Comparison of ENCODE assay signal across 34 cellular contexts in genomic region chr22:36086629-36087254, GRCh38.
"Had no signal": no experiment of that assay in that cellular context is flagged by ENCODE, and none has a peak within 500 bp of the region (broad histone marks: within the 10 kb centered on the region; RNA-seq: fewer than 3 reads in every experiment).

No MANE protein-coding gene starts in this region.

- H3K4me3 ChIP-seq: MG63, Peyer's patch, SJSA1 had no signal

- H3K4me2 ChIP-seq: SK-N-SH had no signal

- H3K9me2 ChIP-seq: SK-N-SH had no signal

- H3K36me3 ChIP-seq: brain microvascular endothelial cell, MG63, Peyer's patch, SJSA1 had no signal

- ATAC-seq: activated T-cell treated with anti-CD3 and anti-CD28 coated beads, Interleukin-2, amount 50 U/mL, for 4 hours; PC-3 had no signal

- H3K4me1 ChIP-seq: Peyer's patch had no signal

- H3K9me3 Mint-ChIP-seq: activated CD4-positive, alpha-beta memory T cell treated with anti-CD3 and anti-CD28 coated beads for 36 hours; activated naive CD8-positive, alpha-beta T cell treated with anti-CD3 and anti-CD28 coated beads for 36 hours; activated T-cell treated with anti-CD3 and anti-CD28 coated beads, Interleukin-2, amount 50 U/mL, for 4 hours; activated T-helper 1 cell treated with anti-CD3 and anti-CD28 coated beads, Interleukin-12 subunit alpha, Interleukin-12 subunit beta, Interleukin-2, Interleukin-4 antibody, amounts not matched to agents 30 ng/mL and 10 ng/mL and 1 ng/mL, durations not matched to agents 14 hours and 24 hours and 36 hours; T-helper 1 cell treated with Interleukin-12 subunit alpha and Interleukin-12 subunit beta and Interleukin-4 antibody, amounts not matched to agents 30 μg/mL and 1 μg/mL, for 36 hours; T-helper 2 cell treated with Interferon-gamma antibody and Interleukin-4, amounts not matched to agents 5 μg/mL and 100 μg/mL, for 36 hours had no signal

- H3K36me3 Mint-ChIP-seq: activated CD4-positive, alpha-beta memory T cell treated with anti-CD3 and anti-CD28 coated beads for 36 hours had no signal

- H3K9me3 ChIP-seq: MG63, Peyer's patch, SJSA1, SK-N-SH had no signal

- H3K27me3 ChIP-seq: brain microvascular endothelial cell, MG63, Peyer's patch, SJSA1 had no signal

- H3K9ac ChIP-seq: SK-N-SH had no signal

- DNase-seq: activated CD4-positive, alpha-beta memory T cell treated with anti-CD3 and anti-CD28 coated beads for 36 hours; activated CD4-positive, alpha-beta T cell treated with anti-CD3 and anti-CD28 coated beads for 4 hours; activated CD4-positive, alpha-beta T cell treated with anti-CD3 and anti-CD28 coated beads, Interleukin-2, amount 50 U/mL, for 1 hour; activated CD8-positive, alpha-beta memory T cell treated with anti-CD3 and anti-CD28 coated beads, Interleukin-2, amount 50 U/mL, for 4 hours; activated naive CD4-positive, alpha-beta T cell; activated naive CD4-positive, alpha-beta T cell treated with anti-CD3 and anti-CD28 coated beads, Interleukin-2, amount 50 U/mL, for 16 hours; activated naive CD8-positive, alpha-beta T cell treated with anti-CD3 and anti-CD28 coated beads for 36 hours; activated T-cell treated with anti-CD3 and anti-CD28 coated beads for 4 hours; activated T-cell treated with anti-CD3 and anti-CD28 coated beads, Interleukin-2, amount 50 U/mL, for 4 hours; amniotic stem cell; aorta; brain microvascular endothelial cell; central memory CD4-positive, alpha-beta T cell; Kasumi-1; NCI-H1048; NCI-H1105 treated with DMSO at 0.1 percent for 48 hours; NCI-H1436; NCI-H1694; NCI-H1930; NCI-H345; NCI-H510A; NCI-H526; NCI-H748 treated with DMSO at 0.1 percent for 48 hours; NK-92 treated with Interleukin-12 subunit alpha and Interleukin-12 subunit beta, amount 100 ng/mL, for 24 hours; Peyer's patch; RPMI8226; SHP77 treated with DMSO at 0.1 percent for 48 hours; SK-N-SH had no signal

- H3K4me1 Mint-ChIP-seq: activated naive CD8-positive, alpha-beta T cell treated with anti-CD3 and anti-CD28 coated beads for 36 hours had no signal

- H3K27me3 Mint-ChIP-seq: activated CD4-positive, alpha-beta memory T cell treated with anti-CD3 and anti-CD28 coated beads for 36 hours; activated naive CD8-positive, alpha-beta T cell treated with anti-CD3 and anti-CD28 coated beads for 36 hours had no signal

- H3K4me3 Mint-ChIP-seq: activated CD4-positive, alpha-beta memory T cell treated with anti-CD3 and anti-CD28 coated beads for 36 hours; activated naive CD8-positive, alpha-beta T cell treated with anti-CD3 and anti-CD28 coated beads for 36 hours; activated T-cell treated with anti-CD3 and anti-CD28 coated beads, Interleukin-2, amount 50 U/mL, for 4 hours; activated T-helper 1 cell treated with anti-CD3 and anti-CD28 coated beads, Interleukin-12 subunit alpha, Interleukin-12 subunit beta, Interleukin-2, Interleukin-4 antibody, amounts not matched to agents 30 ng/mL and 10 ng/mL and 1 ng/mL, durations not matched to agents 14 hours and 24 hours and 36 hours; T-helper 1 cell treated with Interleukin-12 subunit alpha and Interleukin-12 subunit beta and Interleukin-4 antibody, amounts not matched to agents 30 μg/mL and 1 μg/mL, for 36 hours; T-helper 2 cell treated with Interferon-gamma antibody and Interleukin-4, amounts not matched to agents 5 μg/mL and 100 μg/mL, for 36 hours had no signal

- H3K27ac ChIP-seq: brain microvascular endothelial cell, Peyer's patch, SJSA1 had no signal

- H3K27ac Mint-ChIP-seq: activated CD4-positive, alpha-beta memory T cell treated with anti-CD3 and anti-CD28 coated beads for 36 hours; activated naive CD8-positive, alpha-beta T cell treated with anti-CD3 and anti-CD28 coated beads for 36 hours; activated T-helper 1 cell treated with anti-CD3 and anti-CD28 coated beads, Interleukin-12 subunit alpha, Interleukin-12 subunit beta, Interleukin-2, Interleukin-4 antibody, amounts not matched to agents 30 ng/mL and 10 ng/mL and 1 ng/mL, durations not matched to agents 14 hours and 24 hours and 36 hours; T-helper 1 cell treated with Interleukin-12 subunit alpha and Interleukin-12 subunit beta and Interleukin-4 antibody, amounts not matched to agents 30 μg/mL and 1 μg/mL, for 36 hours; T-helper 2 cell treated with Interferon-gamma antibody and Interleukin-4, amounts not matched to agents 5 μg/mL and 100 μg/mL, for 36 hours had no signal
